Comparison of ENCODE assay signal across 9 cellular contexts in the genomic region with DNA sequence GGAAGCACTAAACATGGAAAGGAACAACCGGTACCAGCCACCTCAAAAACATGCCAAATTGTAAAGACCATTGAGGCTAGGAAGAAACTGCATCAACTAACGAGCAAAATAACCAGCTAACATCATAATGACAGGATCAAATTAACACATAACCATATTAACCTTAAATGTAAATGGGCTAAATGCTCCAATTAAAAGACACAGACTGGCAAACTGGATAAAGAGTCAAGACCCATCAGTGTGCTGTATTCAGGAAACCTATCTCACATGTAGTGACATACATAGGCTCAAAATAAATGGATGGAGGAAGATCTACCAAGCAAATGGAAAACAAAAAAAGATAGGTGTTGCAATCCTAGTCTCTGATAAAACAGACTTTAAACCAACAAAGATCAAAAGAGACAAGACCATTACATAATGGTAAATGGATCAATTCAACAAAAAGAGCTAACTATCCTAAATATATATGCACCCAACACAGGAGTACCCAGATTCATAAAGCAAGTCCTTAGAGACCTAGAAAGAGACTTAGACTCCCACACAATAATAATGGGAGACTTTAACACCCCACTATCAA. TPM values are rescaled to one million over a fixed set of nuclear protein-coding genes. Genes with fewer than 3 reads are reported as not detected.
"Had no signal": no experiment of that assay in that cellular context is flagged by ENCODE, and none has a peak within 500 bp of the region (broad histone marks: within the 10 kb centered on the region; RNA-seq: fewer than 3 reads in every experiment).

No MANE protein-coding gene starts in this region.

RNA-seq across cellular contexts. Expression of gene TMC2, which starts 33.5 kb away (rescaled TPM):
- total RNA-seq: OCI-LY7, PC-3, PC-9, Right ventricle myocardium superior, RPMI7951, SJSA1, SK-MEL-5, T-cell had no signal
- polyA plus RNA-seq: SK-N-SH had no signal
